Comparison of ENCODE assay signal across 23 cellular contexts in the genomic region with DNA sequence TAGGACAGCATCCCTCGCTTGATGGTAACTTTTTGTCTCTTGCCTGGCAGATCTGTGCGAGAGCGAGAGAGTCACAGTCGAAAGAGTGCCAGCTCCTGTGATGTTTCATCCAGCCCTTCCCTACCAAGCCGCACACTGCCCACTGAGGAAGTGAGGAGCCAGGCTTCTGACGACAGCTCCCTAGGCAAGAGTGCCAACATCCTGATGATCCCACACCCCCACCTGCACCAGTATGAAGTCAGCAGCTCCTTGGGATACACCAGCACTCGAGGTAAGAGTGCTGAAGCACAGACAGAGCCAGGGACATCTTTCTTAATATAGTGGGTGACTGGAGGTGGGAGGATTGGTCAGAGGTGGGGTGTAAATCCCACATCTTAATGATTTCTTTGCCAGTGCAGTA.
DNase-seq lines count a peak whose midpoint lies in the region; ATAC-seq and TF ChIP-seq lines count a peak whose summit lies in the region.
"Had no signal": no experiment of that assay in that cellular context is flagged by ENCODE, and none has a peak within 500 bp of the region (broad histone marks: within the 10 kb centered on the region; RNA-seq: fewer than 3 reads in every experiment).

No MANE protein-coding gene starts in this region.

- peaks cover 5 to 32% (median 28%) of the 10 kb centered on the region in 4 donors for H3K4me1 ChIP-seq in liver (ENCODE audit: control insufficient read depth in 4 of 4, insufficient read depth in 4 of 4, low read length in 3 of 4)
- no peaks in the 10 kb centered on the region for H3K4me1 ChIP-seq in trophoblast cell (ENCODE audit: control insufficient read depth in 1 of 2, insufficient read depth in 2 of 2, low read length in 2 of 2)
- no peaks in the 10 kb centered on the region for H3K4me1 ChIP-seq in gastroesophageal sphincter
- H3K4me1 ChIP-seq: HAP-1 had no signal

- no peak overlapping the region for H2BK12ac ChIP-seq in trophoblast cell (ENCODE audit: low read length)

- no peak overlapping the region for H2BK5ac ChIP-seq in trophoblast cell (ENCODE audit: low read depth, low read length, poor library complexity)

- intact Hi-C loops in dorsolateral prefrontal cortex (cut with DNase I) = no loop called here

- H3K4me2 ChIP-seq in trophoblast cell (ENCODE audit: low read length) = no peak overlapping the region
- H3K4me2 ChIP-seq: GM23338, SK-N-SH had no signal

- no peak overlapping the region for H4K8ac ChIP-seq in trophoblast cell (ENCODE audit: low read depth, low read length)

- no peak for ATAC-seq in gastroesophageal sphincter
- no peak for ATAC-seq in GM18517 (IDR thresholded peaks at IDR 0.05; ENCODE audit: unreplicated experiment)
- ATAC-seq: GM23338, Panc1 had no signal

- no peak for TF ChIP-seq EP300 in gastroesophageal sphincter (IDR thresholded peaks at IDR 0.05)

- H3K18ac ChIP-seq in trophoblast cell (ENCODE audit: low read length) = no peak overlapping the region

- H2AK5ac ChIP-seq in trophoblast cell (ENCODE audit: low read length) = no peak overlapping the region

- TF ChIP-seq POLR2A in gastroesophageal sphincter (IDR thresholded peaks at IDR 0.05) = no peak

- H3K14ac ChIP-seq in trophoblast cell (ENCODE audit: low read length) = no peak overlapping the region

- no peaks in the 10 kb centered on the region for H3K27me3 ChIP-seq in dorsolateral prefrontal cortex
- H3K27me3 ChIP-seq in liver (ENCODE audit: control insufficient read depth in 4 of 4, insufficient read depth in 4 of 4, low read length in 3 of 4) = no peaks in the 10 kb centered on the region
- H3K27me3 ChIP-seq in trophoblast cell (ENCODE audit: insufficient read depth, low read length) = no peaks in the 10 kb centered on the region
- H3K27me3 ChIP-seq in gastroesophageal sphincter = no peaks in the 10 kb centered on the region
- H3K27me3 ChIP-seq: MG63 had no signal

- WGBS in liver = 42% methylated on average over 7 of the region's 7 CpGs
- no CpG with 5 or more reads among the region's 7 CpGs for WGBS in trophoblast cell (ENCODE audit: extremely low coverage, insufficient coverage, insufficient read length)
- WGBS in gastroesophageal sphincter (ENCODE audit: low coverage in 1 of 2), 2 donors = 60 to 100% methylated on average over 1 of the region's 7 CpGs

- TF ChIP-seq CTCF in dorsolateral prefrontal cortex (IDR thresholded peaks at IDR 0.05 in 54 of 56, conservative IDR thresholded peaks at IDR 0.05 in 2 of 56; ENCODE audit: low read depth in 1 of 56, partially characterized antibody in 56 of 56) (no peak), liver (IDR thresholded peaks at IDR 0.05; ENCODE audit: low read depth, low read length, missing input control) (no peak), gastroesophageal sphincter (IDR thresholded peaks at IDR 0.05) (no peak)

- no peaks in the 10 kb centered on the region for H3K79me2 ChIP-seq in trophoblast cell (ENCODE audit: control insufficient read depth, insufficient read depth, low read length, poor library complexity)

- peak overlapping the region in 1 of 59 donors; percentile 17 for H3K27ac ChIP-seq in dorsolateral prefrontal cortex
- H3K27ac ChIP-seq in liver (ENCODE audit: low read depth in 1 of 2, low read length in 2 of 2) = peak overlapping the region; percentile 51 to 88
- H3K27ac ChIP-seq in trophoblast cell (ENCODE audit: low read depth, low read length) = no peak overlapping the region
- no peak overlapping the region for H3K27ac ChIP-seq in gastroesophageal sphincter

- H3K4ac ChIP-seq in trophoblast cell (ENCODE audit: low read depth, low read length) = no peak overlapping the region

- no peak overlapping the region for H2AFZ ChIP-seq in trophoblast cell (ENCODE audit: insufficient read depth, low read length, poor library complexity)
- H2AFZ ChIP-seq: GM23338 had no signal

- DNase-seq in dorsolateral prefrontal cortex (peak in 7 of 10 donors; percentile 46 to 72 (median 57)), trophoblast cell (no peak), NCI-H446 (lab: John Stamatoyannopoulos, UW) (no peak), medulla oblongata (ENCODE audit: extremely low spot score) (no peak)
- DNase-seq: C1 segment of cervical spinal cord; CD4-positive, alpha-beta memory T cell; COR-L47; DMS53; IMR-90; KG1; MG63; NCI-H1417; NCI-H1694; NCI-H2029 treated with DMSO at 0.1 percent for 48 hours; NCI-H69; SIG-M5; SK-N-SH had no signal

- H3K79me1 ChIP-seq in trophoblast cell (ENCODE audit: low read length) = no peaks in the 10 kb centered on the region

- H2BK120ac ChIP-seq in trophoblast cell (ENCODE audit: insufficient read depth, low read length, poor library complexity) = no peak overlapping the region

- peak overlapping the region; percentile 25 for H3K23ac ChIP-seq in trophoblast cell (ENCODE audit: low read length)

- H3K9ac ChIP-seq in liver (ENCODE audit: low read depth in 1 of 2, low read length in 2 of 2) (peak overlapping the region in 1 of 2 donors; percentile 36), trophoblast cell (ENCODE audit: low read length) (no peak overlapping the region)
- H3K9ac ChIP-seq: SK-N-SH had no signal

- H3K4me3 ChIP-seq in dorsolateral prefrontal cortex (no peak overlapping the region), liver (ENCODE audit: low read depth in 1 of 3, low read length in 3 of 3) (no peak overlapping the region), trophoblast cell (ENCODE audit: low read depth, low read length) (peak overlapping the region; percentile 18), gastroesophageal sphincter (no peak overlapping the region)
- H3K4me3 ChIP-seq: GM23338, HAP-1, MG63 had no signal

- H4K91ac ChIP-seq in trophoblast cell (ENCODE audit: low read depth, low read length) = no peak overlapping the region

- H4K12ac ChIP-seq in trophoblast cell (ENCODE audit: low read depth, low read length) = no peak overlapping the region

- no peaks in the 10 kb centered on the region for H3K9me3 ChIP-seq in liver (ENCODE audit: control insufficient read depth in 4 of 4, low read length in 3 of 4)
- H3K9me3 ChIP-seq in trophoblast cell (ENCODE audit: insufficient read depth, low read depth, low read length) = no peaks in the 10 kb centered on the region
- no peaks in the 10 kb centered on the region for H3K9me3 ChIP-seq in gastroesophageal sphincter
- H3K9me3 ChIP-seq: HAP-1, MG63, SK-N-SH had no signal

- H3K36me3 ChIP-seq in liver (ENCODE audit: control insufficient read depth in 4 of 4, insufficient read depth in 3 of 4, low read depth in 1 of 4, low read length in 3 of 4) (peaks cover 2 to 44% (median 31%) of the 10 kb centered on the region in 4 donors), trophoblast cell (ENCODE audit: control insufficient read depth in 1 of 2, insufficient read depth in 2 of 2, low read length in 2 of 2) (peaks cover 38 to 45% of the 10 kb centered on the region in 2 experiments), gastroesophageal sphincter (peaks cover 0 to 99% of the 10 kb centered on the region in 2 donors)

- no peak for TF ChIP-seq RAD21 in liver (IDR thresholded peaks at IDR 0.05)

TF ChIP-seq in liver, 16 proteins besides CTCF, POLR2A, EP300 and RAD21:
- TF ChIP-seq FOXA2 (IDR thresholded peaks at IDR 0.05) (no peak), JUND (IDR thresholded peaks at IDR 0.05) (no peak), GABPA (IDR thresholded peaks at IDR 0.05 in 1 of 2, conservative IDR thresholded peaks at IDR 0.05 in 1 of 2) (no peak), FOXA1 (IDR thresholded peaks at IDR 0.05) (no peak)
- TF ChIP-seq, protein P1, sequence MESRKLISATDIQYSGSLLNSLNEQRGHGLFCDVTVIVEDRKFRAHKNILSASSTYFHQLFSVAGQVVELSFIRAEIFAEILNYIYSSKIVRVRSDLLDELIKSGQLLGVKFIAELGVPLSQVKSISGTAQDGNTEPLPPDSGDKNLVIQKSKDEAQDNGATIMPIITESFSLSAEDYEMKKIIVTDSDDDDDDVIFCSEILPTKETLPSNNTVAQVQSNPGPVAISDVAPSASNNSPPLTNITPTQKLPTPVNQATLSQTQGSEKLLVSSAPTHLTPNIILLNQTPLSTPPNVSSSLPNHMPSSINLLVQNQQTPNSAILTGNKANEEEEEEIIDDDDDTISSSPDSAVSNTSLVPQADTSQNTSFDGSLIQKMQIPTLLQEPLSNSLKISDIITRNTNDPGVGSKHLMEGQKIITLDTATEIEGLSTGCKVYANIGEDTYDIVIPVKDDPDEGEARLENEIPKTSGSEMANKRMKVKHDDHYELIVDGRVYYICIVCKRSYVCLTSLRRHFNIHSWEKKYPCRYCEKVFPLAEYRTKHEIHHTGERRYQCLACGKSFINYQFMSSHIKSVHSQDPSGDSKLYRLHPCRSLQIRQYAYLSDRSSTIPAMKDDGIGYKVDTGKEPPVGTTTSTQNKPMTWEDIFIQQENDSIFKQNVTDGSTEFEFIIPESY (IDR thresholded peaks at IDR 0.05) = no peak
- TF ChIP-seq, protein P2, sequence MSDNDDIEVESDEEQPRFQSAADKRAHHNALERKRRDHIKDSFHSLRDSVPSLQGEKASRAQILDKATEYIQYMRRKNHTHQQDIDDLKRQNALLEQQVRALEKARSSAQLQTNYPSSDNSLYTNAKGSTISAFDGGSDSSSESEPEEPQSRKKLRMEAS (IDR thresholded peaks at IDR 0.05) = no peak
TF ChIP-seq in liver: peak in this region for 0.

Comparison
In these comparisons a context has a peak if more than half of its experiments do, and no peak if none do; other contexts are left out.
1. DNase-seq: peak in dorsolateral prefrontal cortex (7 of 10); none in trophoblast cell (0 of 2), NCI-H446 (0 of 2) and medulla oblongata (single experiment).
2. H3K27ac ChIP-seq: peak in liver (2 of 2); none in trophoblast cell (single experiment) and gastroesophageal sphincter (0 of 4).